ENCODE assay signal across 20 cellular contexts in genomic region chr6:144811140-144811539, GRCh38.
"Had no signal": no experiment of that assay in that cellular context is flagged by ENCODE, and none has a peak within 500 bp of the region (broad histone marks: within the 10 kb centered on the region; RNA-seq: fewer than 3 reads in every experiment).

No MANE protein-coding gene starts in this region.

- H3K4me3 ChIP-seq: dorsolateral prefrontal cortex, esophagus squamous epithelium, hepatocyte, left ventricle myocardium inferior had no signal

- ATAC-seq: activated CD8-positive, alpha-beta memory T cell treated with anti-CD3 and anti-CD28 coated beads, Interleukin-2, amount 10 ng/mL, durations not matched to agents 7 days and 5 days; activated CD8-positive, alpha-beta T cell treated with anti-CD3 and anti-CD28 coated beads for 36 hours; activated naive CD8-positive, alpha-beta T cell treated with anti-CD3 and anti-CD28 coated beads, Interleukin-2, amount 50 U/mL, for 24 hours; naive thymus-derived CD4-positive, alpha-beta T cell; stimulated activated naive CD8-positive, alpha-beta T cell treated with anti-CD3 and anti-CD28 coated beads, Interleukin-15, Interleukin-2, amounts not matched to agents 100 U/mL and 50 U/mL, for 24 hours had no signal

- H3K4me1 ChIP-seq: esophagus squamous epithelium had no signal

- H3K27ac ChIP-seq: dorsolateral prefrontal cortex, esophagus squamous epithelium, hepatocyte, left ventricle myocardium inferior had no signal

- H3K9me3 ChIP-seq: esophagus squamous epithelium, left ventricle myocardium inferior had no signal

- H3K27me3 ChIP-seq: dorsolateral prefrontal cortex, esophagus squamous epithelium, hepatocyte had no signal

- DNase-seq: activated CD4-positive, alpha-beta T cell treated with anti-CD3 and anti-CD28 coated beads for 48 hours; activated CD8-positive, alpha-beta memory T cell treated with anti-CD3 and anti-CD28 coated beads, Interleukin-2, amount 10 ng/mL, durations not matched to agents 7 days and 5 days; activated CD8-positive, alpha-beta T cell treated with anti-CD3 and anti-CD28 coated beads for 36 hours; activated gamma-delta T cell; activated naive CD4-positive, alpha-beta T cell treated with anti-CD3 and anti-CD28 coated beads, Interleukin-2, amount 50 U/mL, for 16 hours; activated naive CD8-positive, alpha-beta T cell treated with anti-CD3 and anti-CD28 coated beads, Interleukin-2, amount 50 U/mL, for 24 hours; activated T-cell treated with anti-CD3 and anti-CD28 coated beads for 4 hours; anterior cingulate cortex; central memory CD4-positive, alpha-beta T cell; dorsolateral prefrontal cortex; esophagus squamous epithelium; foreskin melanocyte; glutamatergic neuron; left ventricle myocardium inferior; naive thymus-derived CD4-positive, alpha-beta T cell; occipital lobe; retina; stimulated activated CD4-positive, alpha-beta T cell treated with anti-CD3 and anti-CD28 coated beads, Interleukin-4, amount 100 ng/mL, for 4 hours; stimulated activated naive CD8-positive, alpha-beta T cell treated with anti-CD3 and anti-CD28 coated beads, Interleukin-15, Interleukin-2, amounts not matched to agents 100 U/mL and 50 U/mL, for 24 hours had no signal
